In genomic region chr9:76022317-76022716, GRCh38 we compare ENCODE assay signal across 24 cellular contexts.
"Had no signal": no experiment of that assay in that cellular context is flagged by ENCODE, and none has a peak within 500 bp of the region (broad histone marks: within the 10 kb centered on the region; RNA-seq: fewer than 3 reads in every experiment).

No MANE protein-coding gene starts in this region.

- H3K27me3 Mint-ChIP-seq: activated CD4-positive, alpha-beta memory T cell treated with anti-CD3 and anti-CD28 coated beads for 36 hours; activated CD4-positive, alpha-beta T cell treated with anti-CD3 and anti-CD28 coated beads, Interleukin-2, amount 10 ng/mL, durations not matched to agents 24 days and 14 days; activated naive CD4-positive, alpha-beta T cell treated with anti-CD3 and anti-CD28 coated beads, Interleukin-2, amount 10 ng/mL, durations not matched to agents 7 days and 5 days; activated T-cell treated with anti-CD3 and anti-CD28 coated beads, Interleukin-2, amount 50 U/mL, for 24 hours had no signal

- H3K9me3 Mint-ChIP-seq: activated CD4-positive, alpha-beta memory T cell treated with anti-CD3 and anti-CD28 coated beads for 36 hours; activated CD4-positive, alpha-beta T cell treated with anti-CD3 and anti-CD28 coated beads, Interleukin-2, amount 10 ng/mL, durations not matched to agents 24 days and 14 days; activated naive CD4-positive, alpha-beta T cell treated with anti-CD3 and anti-CD28 coated beads, Interleukin-2, amount 10 ng/mL, durations not matched to agents 7 days and 5 days; activated T-cell treated with anti-CD3 and anti-CD28 coated beads, Interleukin-2, amount 50 U/mL, for 24 hours; immature natural killer cell; neural crest cell had no signal

- H3K4me3 ChIP-seq: breast epithelium, right lobe of liver, tibial nerve had no signal

- H3K27ac Mint-ChIP-seq: activated CD4-positive, alpha-beta memory T cell treated with anti-CD3 and anti-CD28 coated beads for 36 hours; activated CD4-positive, alpha-beta T cell treated with anti-CD3 and anti-CD28 coated beads, Interleukin-2, amount 10 ng/mL, durations not matched to agents 24 days and 14 days; immature natural killer cell; progenitor cell of endocrine pancreas had no signal

- ATAC-seq: left colon, right lobe of liver had no signal

- H3K36me3 ChIP-seq: breast epithelium, right lobe of liver, WERI-Rb-1 had no signal

- H3K4me3 Mint-ChIP-seq: activated CD4-positive, alpha-beta memory T cell treated with anti-CD3 and anti-CD28 coated beads for 36 hours; activated naive CD4-positive, alpha-beta T cell treated with anti-CD3 and anti-CD28 coated beads, Interleukin-2, amount 10 ng/mL, durations not matched to agents 7 days and 5 days; activated T-cell treated with anti-CD3 and anti-CD28 coated beads, Interleukin-2, amount 50 U/mL, for 24 hours; neural crest cell had no signal

- H3K4me1 ChIP-seq: breast epithelium, tibial nerve had no signal

- H3K27ac ChIP-seq: breast epithelium, right lobe of liver, tibial nerve, WERI-Rb-1 had no signal

- DNase-seq: activated CD4-positive, alpha-beta memory T cell treated with anti-CD3 and anti-CD28 coated beads for 36 hours; activated CD4-positive, alpha-beta T cell treated with anti-CD3 and anti-CD28 coated beads, Interleukin-2, amount 10 ng/mL, durations not matched to agents 24 days and 14 days; activated CD4-positive, CD25-positive, alpha-beta regulatory T cell treated with anti-CD3 and anti-CD28 coated beads, Interleukin-2, amount 50 U/mL, for 72 hours; activated CD8-positive, alpha-beta memory T cell treated with anti-CD3 and anti-CD28 coated beads, Interleukin-2, amount 50 U/mL, for 4 hours; activated gamma-delta T cell; activated naive CD4-positive, alpha-beta T cell treated with anti-CD3 and anti-CD28 coated beads, Interleukin-2, amount 10 ng/mL, durations not matched to agents 7 days and 5 days; activated T-cell treated with anti-CD3 and anti-CD28 coated beads, Interleukin-2, amount 50 U/mL, for 24 hours; central memory CD4-positive, alpha-beta T cell; foreskin fibroblast; head of caudate nucleus; hippocampal formation; immature natural killer cell; kidney; left colon; mammary epithelial cell; right lobe of liver; stimulated activated CD4-positive, alpha-beta T cell treated with anti-CD3 and anti-CD28 coated beads, Interleukin-2, amount 100 ng/mL, for 48 hours; stimulated activated naive CD4-positive, alpha-beta T cell treated with Interleukin-2 at 50 U/mL for 16 hours; T1000; WERI-Rb-1 had no signal

- H3K27me3 ChIP-seq: breast epithelium, right lobe of liver, tibial nerve had no signal

- H3K9me3 ChIP-seq: breast epithelium, right lobe of liver, tibial nerve had no signal

- H3K36me3 Mint-ChIP-seq: activated CD4-positive, alpha-beta memory T cell treated with anti-CD3 and anti-CD28 coated beads for 36 hours; immature natural killer cell had no signal
